ENCODE assay signal across 33 cellular contexts in genomic region chr14:58341152-58341748, GRCh38. TPM values are rescaled to one million over a fixed set of nuclear protein-coding genes. Genes with fewer than 3 reads are reported as not detected.
"Had no signal": no experiment of that assay in that cellular context is flagged by ENCODE, and none has a peak within 500 bp of the region (broad histone marks: within the 10 kb centered on the region; RNA-seq: fewer than 3 reads in every experiment).

No MANE protein-coding gene starts in this region.

- H3K9me3 Mint-ChIP-seq: activated CD4-positive, alpha-beta memory T cell treated with anti-CD3 and anti-CD28 coated beads for 36 hours; activated CD4-positive, alpha-beta T cell treated with anti-CD3 and anti-CD28 coated beads, Interleukin-2, amount 10 ng/mL, durations not matched to agents 24 days and 14 days; activated naive CD4-positive, alpha-beta T cell treated with anti-CD3 and anti-CD28 coated beads for 36 hours; activated naive CD8-positive, alpha-beta T cell treated with anti-CD3 and anti-CD28 coated beads for 36 hours; dendritic cell treated with granulocyte-macrophage colony-stimulating factor and Interleukin-4, amounts not matched to agents 40 ng/mL and 50 ng/mL, for 4 days; endodermal cell; mesothelial cell of epicardium; naive B cell; type B pancreatic cell had no signal

- H3K4me3 Mint-ChIP-seq: activated CD4-positive, alpha-beta memory T cell treated with anti-CD3 and anti-CD28 coated beads for 36 hours; activated CD4-positive, alpha-beta T cell treated with anti-CD3 and anti-CD28 coated beads, Interleukin-2, amount 10 ng/mL, durations not matched to agents 24 days and 14 days; activated naive CD4-positive, alpha-beta T cell treated with anti-CD3 and anti-CD28 coated beads for 36 hours; activated naive CD8-positive, alpha-beta T cell treated with anti-CD3 and anti-CD28 coated beads for 36 hours; dendritic cell treated with granulocyte-macrophage colony-stimulating factor and Interleukin-4, amounts not matched to agents 40 ng/mL and 50 ng/mL, for 4 days; endodermal cell; mesothelial cell of epicardium; naive B cell; type B pancreatic cell had no signal

- H3K4me1 Mint-ChIP-seq: activated naive CD8-positive, alpha-beta T cell treated with anti-CD3 and anti-CD28 coated beads for 36 hours; endodermal cell; mesothelial cell of epicardium had no signal

- H3K4me3 ChIP-seq: ascending aorta, esophagus squamous epithelium, pancreas, prostate gland, skin epidermis, uterus had no signal

- H3K27me3 Mint-ChIP-seq: activated CD4-positive, alpha-beta memory T cell treated with anti-CD3 and anti-CD28 coated beads for 36 hours; activated CD4-positive, alpha-beta T cell treated with anti-CD3 and anti-CD28 coated beads, Interleukin-2, amount 10 ng/mL, durations not matched to agents 24 days and 14 days; activated naive CD8-positive, alpha-beta T cell treated with anti-CD3 and anti-CD28 coated beads for 36 hours; dendritic cell treated with granulocyte-macrophage colony-stimulating factor and Interleukin-4, amounts not matched to agents 40 ng/mL and 50 ng/mL, for 4 days; naive B cell; type B pancreatic cell had no signal

- H3K27ac Mint-ChIP-seq: activated CD4-positive, alpha-beta T cell treated with anti-CD3 and anti-CD28 coated beads, Interleukin-2, amount 10 ng/mL, durations not matched to agents 24 days and 14 days; activated naive CD4-positive, alpha-beta T cell treated with anti-CD3 and anti-CD28 coated beads for 36 hours; activated naive CD8-positive, alpha-beta T cell treated with anti-CD3 and anti-CD28 coated beads for 36 hours; dendritic cell treated with granulocyte-macrophage colony-stimulating factor and Interleukin-4, amounts not matched to agents 40 ng/mL and 50 ng/mL, for 4 days; endodermal cell; mesothelial cell of epicardium; type B pancreatic cell had no signal

- ATAC-seq: left cardiac atrium; pancreas; sciatic nerve; stimulated activated naive CD8-positive, alpha-beta T cell treated with anti-CD3 and anti-CD28 coated beads, Interleukin-15, Interleukin-2, amounts not matched to agents 100 U/mL and 50 U/mL, for 24 hours had no signal

- DNase-seq: activated CD4-positive, alpha-beta memory T cell treated with anti-CD3 and anti-CD28 coated beads for 36 hours; activated CD4-positive, alpha-beta T cell treated with anti-CD3 and anti-CD28 coated beads, Interleukin-2, amount 10 ng/mL, durations not matched to agents 24 days and 14 days; activated CD4-positive, CD25-positive, alpha-beta regulatory T cell treated with anti-CD3 and anti-CD28 coated beads, Interleukin-2, amount 50 U/mL, for 72 hours; activated CD8-positive, alpha-beta memory T cell treated with anti-CD3 and anti-CD28 coated beads, Interleukin-2, amount 50 U/mL, for 48 hours; activated effector memory CD4-positive, alpha-beta T cell treated with anti-CD3 and anti-CD28 coated beads, Interleukin-2, amount 50 U/mL, for 16 hours; activated naive CD4-positive, alpha-beta T cell treated with anti-CD3 and anti-CD28 coated beads for 36 hours; activated naive CD8-positive, alpha-beta T cell treated with anti-CD3 and anti-CD28 coated beads for 36 hours; brain microvascular endothelial cell; endodermal cell; esophagus squamous epithelium; glutamatergic neuron; left cardiac atrium; mammary epithelial cell; naive B cell; pancreas; retina; stimulated activated CD4-positive, alpha-beta T cell treated with anti-CD3 and anti-CD28 coated beads, Interleukin-12 subunit alpha, Interleukin-12 subunit beta, amount 100 ng/mL, for 4 hours; stimulated activated CD4-positive, alpha-beta T cell treated with anti-CD3 and anti-CD28 coated beads, Interleukin-4, amount 100 ng/mL, for 1 hour; stimulated activated naive CD8-positive, alpha-beta T cell treated with anti-CD3 and anti-CD28 coated beads, Interleukin-15, Interleukin-2, amounts not matched to agents 100 U/mL and 50 U/mL, for 24 hours; T-helper 9 cell; uterus; WERI-Rb-1 had no signal

RNA-seq across cellular contexts. Expression of gene TOMM20L, which starts 54.5 kb away (rescaled TPM):
- total RNA-seq: activated CD4-positive, alpha-beta memory T cell treated with anti-CD3 and anti-CD28 coated beads for 36 hours; activated CD4-positive, alpha-beta T cell treated with anti-CD3 and anti-CD28 coated beads, Interleukin-2, amount 10 ng/mL, durations not matched to agents 24 days and 14 days; activated naive CD4-positive, alpha-beta T cell treated with anti-CD3 and anti-CD28 coated beads for 36 hours; activated naive CD8-positive, alpha-beta T cell treated with anti-CD3 and anti-CD28 coated beads for 36 hours; ascending aorta; cardiac septum; endodermal cell; esophagus squamous epithelium; frontal cortex; left cardiac atrium; liver; mammary epithelial cell; mesothelial cell of epicardium; sciatic nerve; T-helper 1 cell treated with Interleukin-12 subunit alpha and Interleukin-12 subunit beta and Interleukin-4 antibody, amounts not matched to agents 30 ng/mL and 1 ng/mL, for 36 hours had no signal
